ENCODE assay signal across 9 cellular contexts in genomic region chrX:16023790-16024734, GRCh38.
DNase-seq lines count a peak whose midpoint lies in the region; ATAC-seq, FAIRE-seq and TF ChIP-seq lines count a peak whose summit lies in the region.
"Had no signal": no experiment of that assay in that cellular context is flagged by ENCODE, and none has a peak within 500 bp of the region (broad histone marks: within the 10 kb centered on the region; RNA-seq: fewer than 3 reads in every experiment).

No MANE protein-coding gene starts in this region.

- no peak overlapping the region for H3K4me3 ChIP-seq in bronchial epithelial cell (ENCODE audit: low read depth, low read length)
- H3K4me3 ChIP-seq: right lobe of liver had no signal

- no peaks in the 10 kb centered on the region for H3K36me3 ChIP-seq in bronchial epithelial cell (ENCODE audit: control insufficient read depth, insufficient read depth, low read length)
- H3K36me3 ChIP-seq: right lobe of liver had no signal

- H3K9me3 Mint-ChIP-seq in T-helper 2 cell treated with Interferon-gamma antibody and Interleukin-4, amounts not matched to agents 5 μg/mL and 100 μg/mL, for 36 hours, result no peaks in the 10 kb centered on the region

- ATAC-seq in GM19438 (IDR thresholded peaks at IDR 0.05; ENCODE audit: low read depth, unreplicated experiment), result peak; percentile 96
- peak; percentile 95 for ATAC-seq in HG03280 (IDR thresholded peaks at IDR 0.05; ENCODE audit: unreplicated experiment)

- no peak for TF ChIP-seq CTCF in bronchial epithelial cell (IDR thresholded peaks at IDR 0.05; ENCODE audit: insufficient read depth, low read length, severe bottlenecking)

- peaks cover 5% of the 10 kb centered on the region for H3K4me1 Mint-ChIP-seq in T-helper 2 cell treated with Interferon-gamma antibody and Interleukin-4, amounts not matched to agents 5 μg/mL and 100 μg/mL, for 36 hours (ENCODE audit: low read depth)

- no peak overlapping the region for H3K27ac Mint-ChIP-seq in T-helper 2 cell treated with Interferon-gamma antibody and Interleukin-4, amounts not matched to agents 5 μg/mL and 100 μg/mL, for 36 hours

- peaks cover 9% of the 10 kb centered on the region for H3K27me3 Mint-ChIP-seq in T-helper 2 cell treated with Interferon-gamma antibody and Interleukin-4, amounts not matched to agents 5 μg/mL and 100 μg/mL, for 36 hours (ENCODE audit: low read depth)

- peak; percentile 88 for DNase-seq in DMS53 (lab: John Stamatoyannopoulos, UW)
- peak; percentile 78 for DNase-seq in bronchial epithelial cell (ENCODE audit: low read depth)
- DNase-seq in T-helper 2 cell treated with Interferon-gamma antibody and Interleukin-4, amounts not matched to agents 5 μg/mL and 100 μg/mL, for 36 hours (ENCODE audit: low spot score), result no peak
- no peak for DNase-seq in activated CD4-positive, alpha-beta T cell treated with anti-CD3 and anti-CD28 coated beads for 4 hours
- DNase-seq in cortex of kidney (lab: John Stamatoyannopoulos, UW), result no peak
- DNase-seq in activated gamma-delta T cell (lab: John Stamatoyannopoulos, UW), result no peak
- DNase-seq: right lobe of liver had no signal

- no peaks in the 10 kb centered on the region for H3K36me3 Mint-ChIP-seq in T-helper 2 cell treated with Interferon-gamma antibody and Interleukin-4, amounts not matched to agents 5 μg/mL and 100 μg/mL, for 36 hours (ENCODE audit: low read depth)

- H3K4me3 Mint-ChIP-seq in T-helper 2 cell treated with Interferon-gamma antibody and Interleukin-4, amounts not matched to agents 5 μg/mL and 100 μg/mL, for 36 hours, result no peak overlapping the region

- FAIRE-seq in bronchial epithelial cell (lab: Jason Lieb, UNC), result peak; percentile 83

- H3K27me3 ChIP-seq in bronchial epithelial cell (ENCODE audit: control insufficient read depth, insufficient read depth, low read length), result no peaks in the 10 kb centered on the region
- H3K27me3 ChIP-seq: right lobe of liver had no signal

Comparison
In these comparisons a context has a peak if more than half of its experiments do, and no peak if none do; other contexts are left out.
1. DNase-seq: peak in DMS53 (single experiment) and bronchial epithelial cell (single experiment); none in T-helper 2 cell treated with Interferon-gamma antibody and Interleukin-4, amounts not matched to agents 5 μg/mL and 100 μg/mL, for 36 hours (single experiment), activated CD4-positive, alpha-beta T cell treated with anti-CD3 and anti-CD28 coated beads for 4 hours (0 of 2), cortex of kidney (single experiment) and activated gamma-delta T cell (single experiment).